In the genomic region with DNA sequence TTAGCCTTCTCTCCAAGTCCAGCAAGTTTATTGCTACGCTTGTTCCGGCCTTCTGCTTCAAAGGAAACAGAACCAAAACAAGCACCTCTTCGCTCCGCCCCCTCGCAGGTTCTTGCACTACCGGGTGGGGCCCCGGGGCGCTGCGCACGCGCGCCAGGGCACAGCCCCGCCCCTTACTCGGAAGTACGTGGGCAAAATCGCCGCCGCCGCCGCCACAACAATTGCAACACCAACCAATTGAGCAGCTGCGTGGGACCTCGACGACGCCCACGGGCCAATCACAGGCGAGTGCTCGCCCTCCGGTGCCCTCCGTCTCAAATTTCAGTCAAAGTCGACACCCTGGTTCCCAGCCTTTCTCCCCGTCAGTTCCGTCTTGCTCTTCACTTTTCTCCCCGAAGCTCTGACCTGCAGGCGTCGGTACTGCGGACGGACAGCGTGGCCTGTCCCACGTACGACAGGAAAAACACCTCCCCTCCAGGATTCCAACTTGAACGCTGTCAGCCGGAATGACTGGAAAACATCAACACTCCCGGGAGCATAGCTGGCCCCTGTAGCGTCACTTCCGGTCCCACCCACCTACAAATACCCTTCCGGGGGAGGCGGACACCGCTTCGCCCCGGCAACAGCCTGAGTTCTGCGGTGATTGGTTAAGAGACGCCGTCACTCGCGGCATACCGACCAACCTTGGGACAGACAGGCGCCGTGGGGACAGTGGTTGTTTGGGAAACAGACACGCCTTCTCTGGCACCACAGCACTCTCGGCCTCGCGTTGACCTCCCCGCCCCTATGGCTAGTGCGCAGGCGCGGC, we compare ENCODE assay signal across 8 cellular contexts. TPM values are rescaled to one million over a fixed set of nuclear protein-coding genes. Genes with fewer than 3 reads are reported as not detected.
A peak's percentile ranks its signal among the peaks of the same experiment; 100 is the strongest.
DNase-seq lines count a peak whose midpoint lies in the region; ATAC-seq and TF ChIP-seq lines count a peak whose summit lies in the region.

No MANE protein-coding gene starts in this region.

- peak overlapping the region; percentile 67 for H3K27ac ChIP-seq in KMS-11
- peak overlapping the region; percentile 87 for H3K27ac ChIP-seq in Panc1 (ENCODE audit: low read length)
- peak overlapping the region; percentile 86 to 92 (median 90) for H3K27ac ChIP-seq in esophagus muscularis mucosa (replicated peaks in 1 of 4)
- H3K27ac ChIP-seq in muscle layer of duodenum (ENCODE audit: low read length): peak overlapping the region; percentile 94

- TF ChIP-seq POLR2A in esophagus muscularis mucosa (IDR thresholded peaks at IDR 0.05; ENCODE audit: low read depth): peak; percentile 65

- H3K36me3 ChIP-seq in KMS-11 (ENCODE audit: insufficient read depth) (no peaks in the 10 kb centered on the region), Panc1 (ENCODE audit: control insufficient read depth, insufficient read depth, low read length) (no peaks in the 10 kb centered on the region), esophagus muscularis mucosa (peaks cover 0 to 20% (median 6%) of the 10 kb centered on the region in 4 donors), muscle layer of duodenum (ENCODE audit: control insufficient read depth in 1 of 2, insufficient read depth in 2 of 2, low read length in 2 of 2) (peaks cover 4 to 9% of the 10 kb centered on the region in 2 donors)

- H3K27ac Mint-ChIP-seq in activated T-cell treated with anti-CD3 and anti-CD28 coated beads, Interleukin-2, amount 50 U/mL, for 72 hours: peak overlapping the region; percentile 100

- peaks cover 4 to 8% of the 10 kb centered on the region in 2 donors for H3K36me3 Mint-ChIP-seq in activated T-cell treated with anti-CD3 and anti-CD28 coated beads, Interleukin-2, amount 50 U/mL, for 72 hours (ENCODE audit: insufficient read depth in 2 of 2)

- H3K27me3 Mint-ChIP-seq in activated T-cell treated with anti-CD3 and anti-CD28 coated beads, Interleukin-2, amount 50 U/mL, for 72 hours (ENCODE audit: low read depth): peaks cover 13% of the 10 kb centered on the region

- H3K4me1 ChIP-seq in KMS-11 (ENCODE audit: low read depth, poor library complexity, severe bottlenecking) (peaks cover 19% of the 10 kb centered on the region), Panc1 (ENCODE audit: control insufficient read depth, insufficient read depth, low read length) (peaks cover 13% of the 10 kb centered on the region), esophagus muscularis mucosa (peaks cover 14 to 49% (median 42%) of the 10 kb centered on the region in 4 donors), muscle layer of duodenum (ENCODE audit: control insufficient read depth in 1 of 2, insufficient read depth in 2 of 2, low read length in 2 of 2) (peaks cover 0 to 40% of the 10 kb centered on the region in 2 donors)

- H2AFZ ChIP-seq in KMS-11 (ENCODE audit: low read depth): peak overlapping the region; percentile 66; the same call in 1 of the 2 replicates

- WGBS in esophagus muscularis mucosa: 53% methylated on average over 56 of the region's 66 CpGs

- no peak overlapping the region for H3K4me3 ChIP-seq in KMS-11 (IDR thresholded peaks at IDR 0.05; ENCODE audit: insufficient read depth, low read depth, low read length)
- H3K4me3 ChIP-seq in Panc1 (ENCODE audit: low read depth in 2 of 2, low read length in 2 of 2): peak overlapping the region; percentile 72 to 79
- H3K4me3 ChIP-seq in esophagus muscularis mucosa: peak overlapping the region; percentile 63 to 79 (median 72)
- H3K4me3 ChIP-seq in muscle layer of duodenum (ENCODE audit: low read depth in 1 of 2, low read length in 2 of 2): peak overlapping the region; percentile 53 to 60

- H3K9me3 ChIP-seq in Panc1 (ENCODE audit: control insufficient read depth, insufficient read depth, low read depth, low read length): no peaks in the 10 kb centered on the region
- no peaks in the 10 kb centered on the region for H3K9me3 ChIP-seq in esophagus muscularis mucosa
- no peaks in the 10 kb centered on the region for H3K9me3 ChIP-seq in muscle layer of duodenum (ENCODE audit: control insufficient read depth in 1 of 2, low read length in 2 of 2)

- no TSS peak for BruUV-seq in Panc1 (replicated peaks; lab: Mats Ljungman, UMichigan)

- no peaks in the 10 kb centered on the region for H3K9me3 Mint-ChIP-seq in activated T-cell treated with anti-CD3 and anti-CD28 coated beads, Interleukin-2, amount 50 U/mL, for 72 hours

- ATAC-seq in GM21786 (IDR thresholded peaks at IDR 0.05; ENCODE audit: unreplicated experiment) (peak; percentile 72), Panc1 (peak; percentile 96)
- peak; percentile 85 to 87 for ATAC-seq in activated T-cell treated with anti-CD3 and anti-CD28 coated beads, Interleukin-2, amount 50 U/mL, for 72 hours (replicated peaks in 1 of 2)

- peak overlapping the region; percentile 51; the same call in 1 of the 2 replicates for H3K4me2 ChIP-seq in KMS-11

- H3K79me2 ChIP-seq in KMS-11 (ENCODE audit: insufficient read depth, low read depth): peaks cover 16% of the 10 kb centered on the region; the same call in 1 of the 2 replicates

- no peaks in the 10 kb centered on the region for H3K27me3 ChIP-seq in KMS-11 (ENCODE audit: insufficient read depth, low read depth)
- no peaks in the 10 kb centered on the region for H3K27me3 ChIP-seq in Panc1 (ENCODE audit: control insufficient read depth, insufficient read depth, low read length)
- no peaks in the 10 kb centered on the region for H3K27me3 ChIP-seq in esophagus muscularis mucosa
- no peaks in the 10 kb centered on the region for H3K27me3 ChIP-seq in muscle layer of duodenum (ENCODE audit: low read depth, low read length)

- intact Hi-C loops in Panc1 (cut with micrococcal nuclease; ENCODE audit: unreplicated experiment) (no loop called here), esophagus muscularis mucosa (cut with DNase I) (loop anchor here (10.0 kb wide), 1 partner anchor 1303 kb away; the partner anchor contains the start of genes ELK1 and UXT)

- peak overlapping the region; percentile 58; the same call in 1 of the 2 replicates for H3K9ac ChIP-seq in KMS-11

- POLR2A ChIA-PET in Panc1 (lab: Charles Lee): interaction anchor here (0.5 to 1.6 kb wide), 9 partner anchors 13 to 298 kb away, joined by 3 to 18 read pairs (median 6); partner anchors contain the start of genes GRIPAP1 and TFE3

- in situ Hi-C loops in Panc1 (cut with HindIII; ENCODE audit: low pct_unique_long_range_greater_than_20kb, low sequenced_read_pairs): no loop called here

- no peak for TF ChIP-seq CTCF in KMS-11 (conservative IDR thresholded peaks at IDR 0.05; ENCODE audit: low read depth, low read length)
- TF ChIP-seq CTCF in Panc1 (IDR thresholded peaks at IDR 0.05): no peak
- no peak for TF ChIP-seq CTCF in esophagus muscularis mucosa (IDR thresholded peaks at IDR 0.05)

- CTCF ChIA-PET in Panc1 (lab: Charles Lee): no interaction called here

- DNase-seq in DMS79 (lab: John Stamatoyannopoulos, UW): peak; percentile 91
- peak; percentile 89 for DNase-seq in Panc1 (ENCODE audit: low read depth, low spot score)
- DNase-seq in activated T-cell treated with anti-CD3 and anti-CD28 coated beads, Interleukin-2, amount 50 U/mL, for 72 hours: peak; percentile 93 to 94
- DNase-seq in esophagus muscularis mucosa (ENCODE audit: extremely low spot score): peak; percentile 98
- DNase-seq in stimulated activated CD8-positive, alpha-beta memory T cell treated with anti-CD3 and anti-CD28 coated beads, Interleukin-7, amount 100 ng/mL, for 24 hours (ENCODE audit: low read depth): peak; percentile 77

- peaks cover 34% of the 10 kb centered on the region for H3K4me1 Mint-ChIP-seq in activated T-cell treated with anti-CD3 and anti-CD28 coated beads, Interleukin-2, amount 50 U/mL, for 72 hours (ENCODE audit: low read depth)

- no peaks in the 10 kb centered on the region for H4K20me1 ChIP-seq in KMS-11 (ENCODE audit: insufficient read depth)

- peak overlapping the region; percentile 96 to 97 for H3K4me3 Mint-ChIP-seq in activated T-cell treated with anti-CD3 and anti-CD28 coated beads, Interleukin-2, amount 50 U/mL, for 72 hours

- TF ChIP-seq EP300 in esophagus muscularis mucosa (IDR thresholded peaks at IDR 0.05): no peak

RNA-seq across cellular contexts. Expression of gene OTUD5, which starts 0.6 kb away (rescaled TPM):
- total RNA-seq in Panc1 (2021; ENCODE audit: unreplicated experiment) (59.5 TPM), esophagus muscularis mucosa (10 to 100 TPM; 39.9 to 53.9 (median 48.5) TPM)
- polyA plus RNA-seq in Panc1 (2012; ENCODE audit: insufficient read length): 102 TPM
- 100 to 1,000 TPM; 123 to 137 TPM for total RNA-seq in activated T-cell treated with anti-CD3 and anti-CD28 coated beads, Interleukin-2, amount 50 U/mL, for 72 hours

RNA-seq across cellular contexts. Expression of gene KCND1, which starts 13.6 kb away (rescaled TPM):
- 5.5 TPM for total RNA-seq in Panc1 (2021; ENCODE audit: unreplicated experiment)
- polyA plus RNA-seq in Panc1 (2012; ENCODE audit: insufficient read length): 8.5 TPM
- total RNA-seq in activated T-cell treated with anti-CD3 and anti-CD28 coated beads, Interleukin-2, amount 50 U/mL, for 72 hours: 1 to 10 TPM; 7.6 to 8.3 TPM
- total RNA-seq in esophagus muscularis mucosa: 1 to 10 TPM in 3 of 4 donors, under 1 TPM in 1; 0.83 to 1.9 (median 1.1) TPM

RNA-seq across cellular contexts. Expression of gene PIM2, which starts 39.2 kb away (rescaled TPM):
- total RNA-seq in Panc1 (2021; ENCODE audit: unreplicated experiment): 52.6 TPM
- 28.1 TPM for polyA plus RNA-seq in Panc1 (2012; ENCODE audit: insufficient read length)
- total RNA-seq in activated T-cell treated with anti-CD3 and anti-CD28 coated beads, Interleukin-2, amount 50 U/mL, for 72 hours: 100 to 1,000 TPM; 550 to 563 TPM
- 10 to 100 TPM in 1 of 4 donors, 1 to 10 TPM in 3; 3.3 to 11.4 (median 7.3) TPM for total RNA-seq in esophagus muscularis mucosa

RNA-seq across cellular contexts. Expression of gene GRIPAP1, which starts 44.0 kb away (rescaled TPM):
- total RNA-seq in Panc1 (2021; ENCODE audit: unreplicated experiment) (51.0 TPM), esophagus muscularis mucosa (10 to 100 TPM; 24.7 to 36.4 (median 33.7) TPM)
- 45.7 TPM for polyA plus RNA-seq in Panc1 (2012; ENCODE audit: insufficient read length)
- 100 to 1,000 TPM; 108 to 114 TPM for total RNA-seq in activated T-cell treated with anti-CD3 and anti-CD28 coated beads, Interleukin-2, amount 50 U/mL, for 72 hours

RNA-seq across cellular contexts. Expression of gene SLC35A2, which starts 46.6 kb away (rescaled TPM):
- total RNA-seq in Panc1 (2021; ENCODE audit: unreplicated experiment) (72.4 TPM), esophagus muscularis mucosa (10 to 100 TPM in 2 of 4 donors, 1 to 10 TPM in 2; 7.3 to 13.4 (median 10.0) TPM)
- polyA plus RNA-seq in Panc1 (2012; ENCODE audit: insufficient read length): 94.0 TPM
- total RNA-seq in activated T-cell treated with anti-CD3 and anti-CD28 coated beads, Interleukin-2, amount 50 U/mL, for 72 hours: 10 to 100 TPM; 30.8 to 32.7 TPM

Comparison
In these comparisons a context has a peak if more than half of its experiments do, and no peak if none do; other contexts are left out.
1. RNA of gene PIM2, which starts 39.2 kb away (total RNA-seq): 550 to 563 TPM in activated T-cell treated with anti-CD3 and anti-CD28 coated beads, Interleukin-2, amount 50 U/mL, for 72 hours; 52.6 TPM in Panc1 (single experiment) and 3.3 to 11.4 TPM in esophagus muscularis mucosa; every median in the first group is over 10 times any median in the second.
2. Peak in every context shown above with its lines, with median percentiles within 50 percentile points of each other: DNase-seq, ATAC-seq and H3K27ac ChIP-seq.